Comparison of ENCODE assay signal across 20 cellular contexts in the genomic region with DNA sequence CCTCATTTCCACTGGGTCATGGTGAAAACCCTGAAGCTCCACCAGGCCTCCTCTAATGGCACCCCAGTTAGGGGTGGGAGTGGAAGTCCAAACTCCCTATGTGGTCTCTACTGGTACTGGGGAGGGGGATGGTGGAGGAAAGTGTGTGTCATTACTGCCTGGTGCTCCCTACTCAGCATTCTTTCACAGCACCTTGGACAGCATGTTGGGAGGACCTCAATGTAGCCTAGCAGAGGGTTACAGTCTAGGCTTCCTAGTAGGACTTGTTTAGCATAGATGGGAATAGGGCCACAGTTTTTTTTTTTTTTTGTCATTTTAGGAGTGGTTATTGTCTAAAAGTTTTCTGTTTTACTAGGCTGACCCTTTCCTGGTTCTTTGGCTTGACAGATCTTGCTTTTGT. TPM values are rescaled to one million over a fixed set of nuclear protein-coding genes. Genes with fewer than 3 reads are reported as not detected.
A peak's percentile ranks its signal among the peaks of the same experiment; 100 is the strongest.
DNase-seq lines count a peak whose midpoint lies in the region; ATAC-seq, FAIRE-seq and TF ChIP-seq lines count a peak whose summit lies in the region.
"Had no signal": no experiment of that assay in that cellular context is flagged by ENCODE, and none has a peak within 500 bp of the region (broad histone marks: within the 10 kb centered on the region; RNA-seq: fewer than 3 reads in every experiment).

No MANE protein-coding gene starts in this region.

- peaks cover 2% of the 10 kb centered on the region for H3K27me3 Mint-ChIP-seq in activated CD8-positive, alpha-beta T cell treated with anti-CD3 and anti-CD28 coated beads, Interleukin-2, amount 10 ng/mL, durations not matched to agents 7 days and 5 days (ENCODE audit: low read depth)
- no peaks in the 10 kb centered on the region for H3K27me3 Mint-ChIP-seq in activated CD8-positive, alpha-beta T cell treated with anti-CD3 and anti-CD28 coated beads for 36 hours
- no peaks in the 10 kb centered on the region for H3K27me3 Mint-ChIP-seq in natural killer cell treated with Interleukin-12 subunit alpha and Interleukin-12 subunit beta and Interleukin-15 and Interleukin-18, amount 100 ng/mL, for 72 hours
- H3K27me3 Mint-ChIP-seq: B cell; CD4-positive, alpha-beta T cell; IgD-negative memory B cell had no signal

- no peaks in the 10 kb centered on the region for H3K27me3 ChIP-seq in bronchial epithelial cell (ENCODE audit: control insufficient read depth, insufficient read depth, low read length)

- CTCF ChIA-PET in activated CD8-positive, alpha-beta T cell treated with anti-CD3 and anti-CD28 coated beads, Interleukin-2, amount 10 ng/mL, durations not matched to agents 7 days and 5 days (lab: Charles Lee) = no interaction called here
- CTCF ChIA-PET in activated CD8-positive, alpha-beta T cell treated with anti-CD3 and anti-CD28 coated beads for 36 hours (lab: Charles Lee) = interaction anchor here (0.7 kb wide), 1 partner anchor 24 kb away, joined by 3 read pairs; no protein-coding TSS in a partner anchor
- CTCF ChIA-PET in HEK293 (lab: Yijun Ruan, JAX) = no interaction called here

- H3K4me3 ChIP-seq in HEK293 (ENCODE audit: low read depth, low read length) = no peak overlapping the region
- H3K4me3 ChIP-seq in bronchial epithelial cell (ENCODE audit: low read depth, low read length) = no peak overlapping the region
- H3K4me3 ChIP-seq: GM23248 had no signal

- no peaks in the 10 kb centered on the region for H3K36me3 Mint-ChIP-seq in activated CD8-positive, alpha-beta T cell treated with anti-CD3 and anti-CD28 coated beads, Interleukin-2, amount 10 ng/mL, durations not matched to agents 7 days and 5 days (ENCODE audit: low read depth)
- no peaks in the 10 kb centered on the region for H3K36me3 Mint-ChIP-seq in activated CD8-positive, alpha-beta T cell treated with anti-CD3 and anti-CD28 coated beads for 36 hours (ENCODE audit: low read depth)
- H3K36me3 Mint-ChIP-seq in natural killer cell treated with Interleukin-12 subunit alpha and Interleukin-12 subunit beta and Interleukin-15 and Interleukin-18, amount 100 ng/mL, for 72 hours = no peaks in the 10 kb centered on the region

- peak; percentile 68 for FAIRE-seq in bronchial epithelial cell (lab: Jason Lieb, UNC)
- FAIRE-seq: GM12892, GM19239 had no signal

- H3K9me3 ChIP-seq in HEK293 (ENCODE audit: control insufficient read depth, insufficient read depth, low read depth, low read length) = no peaks in the 10 kb centered on the region

- H3K27ac Mint-ChIP-seq in activated CD8-positive, alpha-beta T cell treated with anti-CD3 and anti-CD28 coated beads, Interleukin-2, amount 10 ng/mL, durations not matched to agents 7 days and 5 days = no peak overlapping the region
- no peak overlapping the region for H3K27ac Mint-ChIP-seq in activated CD8-positive, alpha-beta T cell treated with anti-CD3 and anti-CD28 coated beads for 36 hours
- H3K27ac Mint-ChIP-seq in natural killer cell treated with Interleukin-12 subunit alpha and Interleukin-12 subunit beta and Interleukin-15 and Interleukin-18, amount 100 ng/mL, for 72 hours = peak overlapping the region in 1 of 2 donors; percentile 1
- H3K27ac Mint-ChIP-seq: B cell; CD4-positive, alpha-beta T cell; IgD-negative memory B cell had no signal

- ATAC-seq in activated CD8-positive, alpha-beta T cell treated with anti-CD3 and anti-CD28 coated beads, Interleukin-2, amount 10 ng/mL, durations not matched to agents 7 days and 5 days = peak; percentile 44
- ATAC-seq in activated CD8-positive, alpha-beta T cell treated with anti-CD3 and anti-CD28 coated beads for 36 hours = no peak
- peak in 1 of 2 donors; percentile 31 for ATAC-seq in natural killer cell treated with Interleukin-12 subunit alpha and Interleukin-12 subunit beta and Interleukin-15 and Interleukin-18, amount 100 ng/mL, for 72 hours
- ATAC-seq in GM21447 (IDR thresholded peaks at IDR 0.05; ENCODE audit: unreplicated experiment) (no peak), left cardiac atrium (no peak)

- H3K36me3 ChIP-seq in HEK293 (ENCODE audit: control insufficient read depth in 2 of 2, insufficient read depth in 1 of 2, low read length in 2 of 2) = no peaks in the 10 kb centered on the region
- H3K36me3 ChIP-seq in bronchial epithelial cell (ENCODE audit: control insufficient read depth, insufficient read depth, low read length) = no peaks in the 10 kb centered on the region

- no peak for DNase-seq in activated CD8-positive, alpha-beta T cell treated with anti-CD3 and anti-CD28 coated beads, Interleukin-2, amount 10 ng/mL, durations not matched to agents 7 days and 5 days
- DNase-seq in activated CD8-positive, alpha-beta T cell treated with anti-CD3 and anti-CD28 coated beads for 36 hours = no peak
- DNase-seq in bronchial epithelial cell (ENCODE audit: low read depth) (no peak), KG1 (lab: John Stamatoyannopoulos, UW) (no peak), left cardiac atrium (no peak)
- DNase-seq in natural killer cell treated with Interleukin-12 subunit alpha and Interleukin-12 subunit beta and Interleukin-15 and Interleukin-18, amount 100 ng/mL, for 72 hours (ENCODE audit: low spot score) = no peak
- DNase-seq: 8988T, ACHN, C1 segment of cervical spinal cord, DMS79, GDM1, GM23248, H7 had no signal

- POLR2A ChIA-PET in activated CD8-positive, alpha-beta T cell treated with anti-CD3 and anti-CD28 coated beads, Interleukin-2, amount 10 ng/mL, durations not matched to agents 7 days and 5 days (lab: Charles Lee) = interaction anchor here (1.2 kb wide), 1 partner anchor 10 kb away, joined by 3 read pairs; no protein-coding TSS in a partner anchor
- POLR2A ChIA-PET in activated CD8-positive, alpha-beta T cell treated with anti-CD3 and anti-CD28 coated beads for 36 hours (lab: Charles Lee) = no interaction called here
- POLR2A ChIA-PET in HEK293 (lab: Yijun Ruan, JAX) = no interaction called here

- no peak overlapping the region for H3K4me3 Mint-ChIP-seq in activated CD8-positive, alpha-beta T cell treated with anti-CD3 and anti-CD28 coated beads, Interleukin-2, amount 10 ng/mL, durations not matched to agents 7 days and 5 days
- H3K4me3 Mint-ChIP-seq in activated CD8-positive, alpha-beta T cell treated with anti-CD3 and anti-CD28 coated beads for 36 hours = no peak overlapping the region
- H3K4me3 Mint-ChIP-seq in natural killer cell treated with Interleukin-12 subunit alpha and Interleukin-12 subunit beta and Interleukin-15 and Interleukin-18, amount 100 ng/mL, for 72 hours = peak overlapping the region; percentile 40
- H3K4me3 Mint-ChIP-seq: B cell; CD4-positive, alpha-beta T cell; IgD-negative memory B cell had no signal

- H3K9me3 Mint-ChIP-seq in activated CD8-positive, alpha-beta T cell treated with anti-CD3 and anti-CD28 coated beads, Interleukin-2, amount 10 ng/mL, durations not matched to agents 7 days and 5 days (ENCODE audit: insufficient read depth) = no peaks in the 10 kb centered on the region
- no peaks in the 10 kb centered on the region for H3K9me3 Mint-ChIP-seq in activated CD8-positive, alpha-beta T cell treated with anti-CD3 and anti-CD28 coated beads for 36 hours
- no peaks in the 10 kb centered on the region for H3K9me3 Mint-ChIP-seq in natural killer cell treated with Interleukin-12 subunit alpha and Interleukin-12 subunit beta and Interleukin-15 and Interleukin-18, amount 100 ng/mL, for 72 hours
- H3K9me3 Mint-ChIP-seq: CD4-positive, alpha-beta T cell; IgD-negative memory B cell had no signal

- intact Hi-C loops in activated CD8-positive, alpha-beta T cell treated with anti-CD3 and anti-CD28 coated beads for 36 hours (cut with micrococcal nuclease) = no loop called here
- intact Hi-C loops in left cardiac atrium (cut with DNase I) = no loop called here

- no peaks in the 10 kb centered on the region for H3K4me1 ChIP-seq in HEK293 (ENCODE audit: control insufficient read depth, insufficient read depth, low read length)

- no peak overlapping the region for H3K27ac ChIP-seq in HEK293 (ENCODE audit: extremely low read depth, low read depth, low read length)
- H3K27ac ChIP-seq: GM23248 had no signal

- H3K4me1 Mint-ChIP-seq in activated CD8-positive, alpha-beta T cell treated with anti-CD3 and anti-CD28 coated beads, Interleukin-2, amount 10 ng/mL, durations not matched to agents 7 days and 5 days (ENCODE audit: low read depth) = peaks cover 20% of the 10 kb centered on the region
- no peaks in the 10 kb centered on the region for H3K4me1 Mint-ChIP-seq in activated CD8-positive, alpha-beta T cell treated with anti-CD3 and anti-CD28 coated beads for 36 hours (ENCODE audit: low read depth)
- peaks cover 16 to 17% of the 10 kb centered on the region in 2 donors for H3K4me1 Mint-ChIP-seq in natural killer cell treated with Interleukin-12 subunit alpha and Interleukin-12 subunit beta and Interleukin-15 and Interleukin-18, amount 100 ng/mL, for 72 hours (ENCODE audit: low read depth in 2 of 2)
- H3K4me1 Mint-ChIP-seq: B cell had no signal

- no peak for TF ChIP-seq CTCF in activated CD8-positive, alpha-beta T cell treated with anti-CD3 and anti-CD28 coated beads for 36 hours (IDR thresholded peaks at IDR 0.05)
- TF ChIP-seq CTCF in HEK293 (tag by site-specific recombination; IDR thresholded peaks at IDR 0.05) = no peak
- no peak for TF ChIP-seq CTCF in bronchial epithelial cell (IDR thresholded peaks at IDR 0.05; ENCODE audit: insufficient read depth, low read length, severe bottlenecking)

TF ChIP-seq in HEK293, 187 proteins besides CTCF, POLR2A, EP300 and RAD21 (continues in another document):
- TF ChIP-seq ZIC2 (tag by site-specific recombination; IDR thresholded peaks at IDR 0.05) (peak; percentile 74), ZNF747 (tag by site-specific recombination; IDR thresholded peaks at IDR 0.05) (no peak)

RNA-seq across cellular contexts. Expression of a gene that starts 34.5 kb away (rescaled TPM):
- total RNA-seq in activated CD8-positive, alpha-beta T cell treated with anti-CD3 and anti-CD28 coated beads, Interleukin-2, amount 10 ng/mL, durations not matched to agents 7 days and 5 days = 10 to 100 TPM; 17.5 to 17.7 TPM
- total RNA-seq in activated CD8-positive, alpha-beta T cell treated with anti-CD3 and anti-CD28 coated beads for 36 hours = 10 to 100 TPM; 11.3 to 13.0 TPM
- total RNA-seq in bronchial epithelial cell (2.1 and 2.8 TPM in 2 replicates), left cardiac atrium (1 to 10 TPM; 6.4 to 8.2 TPM)
- 10 to 100 TPM; 15.5 to 16.7 TPM for total RNA-seq in natural killer cell treated with Interleukin-12 subunit alpha and Interleukin-12 subunit beta and Interleukin-15 and Interleukin-18, amount 100 ng/mL, for 72 hours
